1 cellular context compared by ENCODE assay signal in the genomic region with DNA sequence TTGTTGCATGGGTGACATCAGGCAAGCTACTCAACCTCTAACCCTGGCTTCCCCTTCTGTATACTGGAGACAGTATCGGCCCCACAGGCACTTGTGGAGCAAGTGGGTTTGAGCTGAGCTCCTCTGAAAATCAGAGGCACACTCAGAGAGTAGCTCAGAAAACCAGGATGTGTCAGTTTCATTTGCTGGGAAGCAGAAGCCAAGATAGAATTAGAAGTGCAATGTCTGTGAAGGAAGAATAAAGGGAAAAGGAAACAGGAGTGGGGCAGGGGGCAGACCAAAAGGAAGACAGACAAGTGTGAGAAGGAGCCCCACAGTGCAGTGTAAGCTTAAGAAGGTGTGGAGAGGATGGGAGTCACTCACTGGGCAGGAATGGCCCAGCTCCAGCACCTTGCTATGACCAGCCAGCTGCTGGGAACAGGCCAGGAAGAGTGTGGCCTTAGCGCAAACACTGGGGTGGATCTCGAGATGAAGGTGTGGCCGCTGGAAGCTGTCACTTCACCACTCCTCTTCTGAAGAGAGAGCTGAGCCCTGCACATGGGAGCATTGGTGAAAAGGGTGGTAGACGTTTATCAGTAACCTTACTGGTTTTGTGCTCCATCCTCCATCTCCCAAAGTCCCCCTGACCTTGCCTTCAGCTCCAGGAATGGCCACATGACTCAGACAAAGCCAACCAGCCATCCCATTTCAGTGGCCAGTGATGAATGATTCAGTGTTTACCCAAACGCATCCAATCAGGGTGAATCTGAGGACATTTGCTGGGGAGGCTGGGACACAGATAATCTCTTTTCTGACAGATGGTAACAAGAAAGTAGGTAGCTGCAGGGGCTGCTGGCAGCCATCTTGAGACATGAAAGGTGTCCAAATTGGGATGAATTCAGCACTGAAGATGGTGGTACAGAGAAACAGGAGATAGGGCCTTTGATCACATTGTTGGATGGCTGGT.
TF ChIP-seq lines count a peak whose summit lies in the region.

No MANE protein-coding gene starts in this region.

TF ChIP-seq in K562, 482 proteins besides CTCF, POLR2A, EP300 and RAD21 (continued from another document and continues in another):
- no peak for TF ChIP-seq ZNF609 (CRISPR knock-in tag; IDR thresholded peaks at IDR 0.05; ENCODE audit: borderline replicate concordance)
- TF ChIP-seq MLX (CRISPR knock-in tag; conservative IDR thresholded peaks at IDR 0.05) = no peak
- TF ChIP-seq SMARCA4 (IDR thresholded peaks at IDR 0.05) = peak; percentile 38; the same call in 1 of the 2 replicates
- TF ChIP-seq ZNF280B (CRISPR knock-in tag; IDR thresholded peaks at IDR 0.05) = no peak
- TF ChIP-seq ZKSCAN8 (CRISPR knock-in tag; IDR thresholded peaks at IDR 0.05) = no peak
- no peak for TF ChIP-seq ATF2 (CRISPR knock-in tag; IDR thresholded peaks at IDR 0.05)
- TF ChIP-seq NR2C1 (IDR thresholded peaks at IDR 0.05) = no peak
- TF ChIP-seq NR2C1 (tag; IDR thresholded peaks at IDR 0.05) = peak; percentile 47; the same call in 1 of the 2 replicates
- TF ChIP-seq NR3C1 (CRISPR knock-in tag; IDR thresholded peaks at IDR 0.05) = no peak
- TF ChIP-seq STAT5B (CRISPR knock-in tag; IDR thresholded peaks at IDR 0.05) = no peak
- no peak for TF ChIP-seq SREBF2 (CRISPR knock-in tag; IDR thresholded peaks at IDR 0.05)
- TF ChIP-seq, protein P1, sequence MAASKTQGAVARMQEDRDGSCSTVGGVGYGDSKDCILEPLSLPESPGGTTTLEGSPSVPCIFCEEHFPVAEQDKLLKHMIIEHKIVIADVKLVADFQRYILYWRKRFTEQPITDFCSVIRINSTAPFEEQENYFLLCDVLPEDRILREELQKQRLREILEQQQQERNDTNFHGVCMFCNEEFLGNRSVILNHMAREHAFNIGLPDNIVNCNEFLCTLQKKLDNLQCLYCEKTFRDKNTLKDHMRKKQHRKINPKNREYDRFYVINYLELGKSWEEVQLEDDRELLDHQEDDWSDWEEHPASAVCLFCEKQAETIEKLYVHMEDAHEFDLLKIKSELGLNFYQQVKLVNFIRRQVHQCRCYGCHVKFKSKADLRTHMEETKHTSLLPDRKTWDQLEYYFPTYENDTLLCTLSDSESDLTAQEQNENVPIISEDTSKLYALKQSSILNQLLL (CRISPR knock-in tag; IDR thresholded peaks at IDR 0.05; ENCODE audit: borderline replicate concordance) = no peak
- peak; percentile 58; the same call in 1 of the 2 replicates for TF ChIP-seq ZNF395 (CRISPR knock-in tag; IDR thresholded peaks at IDR 0.05)
- peak; percentile 85 for TF ChIP-seq FOSL1 (tag; conservative IDR thresholded peaks at IDR 0.05)
- TF ChIP-seq ATF6 (CRISPR knock-in tag; IDR thresholded peaks at IDR 0.05) = no peak
- no peak for TF ChIP-seq HDAC8 (tag; IDR thresholded peaks at IDR 0.05)
- no peak for TF ChIP-seq SREBF1 (IDR thresholded peaks at IDR 0.05; ENCODE audit: borderline replicate concordance, low read depth, low read length)
- TF ChIP-seq LCOR (CRISPR knock-in tag; IDR thresholded peaks at IDR 0.05) = 0 out of 2 replicates have a peak, but pooled peaks have one; percentile 52
- TF ChIP-seq JUN (IDR thresholded peaks at IDR 0.05; ENCODE audit: borderline replicate concordance, low read depth, low read length) = no peak
- TF ChIP-seq JUN (CRISPR knock-in tag; IDR thresholded peaks at IDR 0.05; ENCODE audit: borderline replicate concordance) = no peak
- no peak for TF ChIP-seq ERF (CRISPR knock-in tag; IDR thresholded peaks at IDR 0.05)
- TF ChIP-seq KDM1A (IDR thresholded peaks at IDR 0.05) = peak; percentile 63 to 72; a peak in 3 of 4 replicates
- peak in 2 of 3 experiments; percentile 40 to 86 for TF ChIP-seq YY1 (IDR thresholded peaks at IDR 0.05; ENCODE audit: borderline replicate concordance in 1 of 3, control insufficient read depth in 1 of 3, extremely low read depth in 1 of 3, insufficient read depth in 3 of 3, insufficient read length in 1 of 3, insufficient replicate concordance in 2 of 3, low read depth in 1 of 3, low read length in 2 of 3)
- no peak for TF ChIP-seq TRIM25 (IDR thresholded peaks at IDR 0.05; ENCODE audit: borderline replicate concordance)
- TF ChIP-seq SIN3B (IDR thresholded peaks at IDR 0.05; ENCODE audit: low read depth) = no peak
- peak; percentile 47 for TF ChIP-seq CBFA2T2 (conservative IDR thresholded peaks at IDR 0.05)
- TF ChIP-seq HMG20B (CRISPR knock-in tag; IDR thresholded peaks at IDR 0.05) = no peak
- TF ChIP-seq SMARCC2 (IDR thresholded peaks at IDR 0.05; ENCODE audit: low read depth) = no peak
- TF ChIP-seq ZNF217 (CRISPR knock-in tag; IDR thresholded peaks at IDR 0.05) = no peak
- TF ChIP-seq TSHZ1 (CRISPR knock-in tag; IDR thresholded peaks at IDR 0.05) = no peak
- TF ChIP-seq ZNF384 (IDR thresholded peaks at IDR 0.05; ENCODE audit: low read depth, low read length) = no peak
- TF ChIP-seq USF2 (CRISPR knock-in tag; IDR thresholded peaks at IDR 0.05) = peak; percentile 64; the same call in 1 of the 2 replicates
- TF ChIP-seq ESRRA (IDR thresholded peaks at IDR 0.05; ENCODE audit: borderline replicate concordance, low read depth) = peak; percentile 78
- no peak for TF ChIP-seq NBN (IDR thresholded peaks at IDR 0.05; ENCODE audit: low read depth)
